Comparison of ENCODE assay signal across 8 cellular contexts in genomic region chrX:22800360-22800759, GRCh38.
DNase-seq lines count a peak whose midpoint lies in the region; ATAC-seq and TF ChIP-seq lines count a peak whose summit lies in the region.
"Had no signal": no experiment of that assay in that cellular context is flagged by ENCODE, and none has a peak within 500 bp of the region (broad histone marks: within the 10 kb centered on the region; RNA-seq: fewer than 3 reads in every experiment).

No MANE protein-coding gene starts in this region.

- no peak for ATAC-seq in HG03378 (IDR thresholded peaks at IDR 0.05; ENCODE audit: unreplicated experiment)
- ATAC-seq in GM18873 (IDR thresholded peaks at IDR 0.05; ENCODE audit: low FRiP score, unreplicated experiment), result no peak
- ATAC-seq: T-cell had no signal

- H3K4me2 ChIP-seq in smooth muscle cell, result peak overlapping the region; percentile 38

- H4K20me1 ChIP-seq in smooth muscle cell (ENCODE audit: low read depth), result no peaks in the 10 kb centered on the region

- H3K27ac ChIP-seq in smooth muscle cell (ENCODE audit: low read depth), result peak overlapping the region; percentile 75

- H2AFZ ChIP-seq in smooth muscle cell (ENCODE audit: low read depth), result no peak overlapping the region

- no peak overlapping the region for H3K4me3 ChIP-seq in fibroblast of mammary gland (ENCODE audit: control insufficient read depth, low read depth, low read length)
- no peak overlapping the region for H3K4me3 ChIP-seq in smooth muscle cell

- H3K79me2 ChIP-seq in smooth muscle cell (ENCODE audit: low read depth), result no peaks in the 10 kb centered on the region

- TF ChIP-seq CTCF in fibroblast of mammary gland (conservative IDR thresholded peaks at IDR 0.05; ENCODE audit: control insufficient read depth, insufficient read depth, low read depth, low read length) (no peak), smooth muscle cell (IDR thresholded peaks at IDR 0.05; ENCODE audit: borderline replicate concordance, insufficient read depth, poor library complexity, severe bottlenecking) (no peak)

- DNase-seq in H4 (ENCODE audit: low spot score) (peak; percentile 93), RKO (ENCODE audit: low spot score) (peak; percentile 81), fibroblast of mammary gland (ENCODE audit: low read depth) (peak; percentile 89), smooth muscle cell (lab: John Stamatoyannopoulos, UW; ENCODE audit: unreplicated experiment) (no peak), HuH-7 (ENCODE audit: low spot score) (no peak)
- DNase-seq: T-cell had no signal

- no peaks in the 10 kb centered on the region for H3K27me3 ChIP-seq in smooth muscle cell (ENCODE audit: low read depth)

- no peaks in the 10 kb centered on the region for H3F3A ChIP-seq in smooth muscle cell (ENCODE audit: low read depth)

- H3K9ac ChIP-seq in smooth muscle cell (ENCODE audit: low read depth), result no peak overlapping the region

- H3K4me1 ChIP-seq in smooth muscle cell (ENCODE audit: low read depth), result no peaks in the 10 kb centered on the region

- H3K9me3 ChIP-seq in smooth muscle cell (replicated peaks; ENCODE audit: low read depth), result peaks cover 3% of the 10 kb centered on the region

- 34% methylated on average over 4 of the region's 4 CpGs for WGBS in smooth muscle cell (ENCODE audit: low lambda C conversion rate)

- no peaks in the 10 kb centered on the region for H3K36me3 ChIP-seq in smooth muscle cell (ENCODE audit: low read depth)

Comparison
In these comparisons a context has a peak if more than half of its experiments do, and no peak if none do; other contexts are left out.
1. DNase-seq: peak in H4 (single experiment), RKO (single experiment) and fibroblast of mammary gland (single experiment); none in smooth muscle cell (single experiment) and HuH-7 (single experiment).